In genomic region chr9:113495555-113495954, GRCh38 we compare ENCODE assay signal across 25 cellular contexts.
"Had no signal": no experiment of that assay in that cellular context is flagged by ENCODE, and none has a peak within 500 bp of the region (broad histone marks: within the 10 kb centered on the region; RNA-seq: fewer than 3 reads in every experiment).

No MANE protein-coding gene starts in this region.

- H3K79me2 ChIP-seq: hepatocyte had no signal

- H3K4me1 ChIP-seq: prostate gland, testis, tibial nerve had no signal

- H3K27ac ChIP-seq: hepatocyte, left ventricle myocardium inferior, pancreas, prostate gland, sigmoid colon, spleen, stomach, testis, tibial nerve, vagina had no signal

- DNase-seq: islet precursor cell; left ventricle myocardium inferior; midbrain; mucosa of descending colon; naive thymus-derived CD4-positive, alpha-beta T cell; nucleus accumbens; retina; right cardiac atrium; sigmoid colon; small intestine; spleen; stimulated activated CD4-positive, alpha-beta T cell treated with anti-CD3 and anti-CD28 coated beads, Interleukin-4, amount 100 ng/mL, for 24 hours; stimulated activated CD8-positive, alpha-beta memory T cell treated with anti-CD3 and anti-CD28 coated beads, Interleukin-4, amount 100 ng/mL, for 48 hours; stimulated activated naive CD8-positive, alpha-beta T cell treated with anti-CD3 and anti-CD28 coated beads, Interleukin-15, Interleukin-2, amounts not matched to agents 100 U/mL and 50 U/mL, for 24 hours; stomach; testis had no signal

- H3K27me3 ChIP-seq: hepatocyte, pancreas, sigmoid colon, spleen, stomach, testis, tibial nerve, vagina had no signal

- H2AFZ ChIP-seq: hepatocyte had no signal

- H3K36me3 Mint-ChIP-seq: naive thymus-derived CD4-positive, alpha-beta T cell; natural killer cell treated with Interleukin-12 subunit alpha and Interleukin-12 subunit beta and Interleukin-15 and Interleukin-18, amount 100 ng/mL, for 72 hours; stimulated activated memory B cell treated with anti-CD40 and anti-IgM and Interleukin-4, amounts not matched to agents 10 μg/mL and 1 μg/mL and 100 μg/mL, for 72 hours had no signal

- FAIRE-seq: pancreas, small intestine had no signal

- H3K4me2 ChIP-seq: hepatocyte had no signal

- H3K27ac Mint-ChIP-seq: naive thymus-derived CD4-positive, alpha-beta T cell; stimulated activated memory B cell treated with anti-CD40 and anti-IgM and Interleukin-4, amounts not matched to agents 10 μg/mL and 1 μg/mL and 100 μg/mL, for 72 hours; type B pancreatic cell had no signal

- H3K9me3 ChIP-seq: left ventricle myocardium inferior, mucosa of descending colon, pancreas, prostate gland, sigmoid colon, spleen, stomach, testis, tibial nerve, vagina had no signal

- H3K27me3 Mint-ChIP-seq: natural killer cell treated with Interleukin-12 subunit alpha and Interleukin-12 subunit beta and Interleukin-15 and Interleukin-18, amount 100 ng/mL, for 72 hours; stimulated activated memory B cell treated with anti-CD40 and anti-IgM and Interleukin-4, amounts not matched to agents 10 μg/mL and 1 μg/mL and 100 μg/mL, for 72 hours; type B pancreatic cell had no signal

- H3K4me3 Mint-ChIP-seq: naive thymus-derived CD4-positive, alpha-beta T cell; natural killer cell treated with Interleukin-12 subunit alpha and Interleukin-12 subunit beta and Interleukin-15 and Interleukin-18, amount 100 ng/mL, for 72 hours; stimulated activated memory B cell treated with anti-CD40 and anti-IgM and Interleukin-4, amounts not matched to agents 10 μg/mL and 1 μg/mL and 100 μg/mL, for 72 hours; type B pancreatic cell had no signal

- H3K9me3 Mint-ChIP-seq: natural killer cell treated with Interleukin-12 subunit alpha and Interleukin-12 subunit beta and Interleukin-15 and Interleukin-18, amount 100 ng/mL, for 72 hours; stimulated activated memory B cell treated with anti-CD40 and anti-IgM and Interleukin-4, amounts not matched to agents 10 μg/mL and 1 μg/mL and 100 μg/mL, for 72 hours; type B pancreatic cell had no signal

- H3K4me3 ChIP-seq: hepatocyte, left ventricle myocardium inferior, lung, mucosa of descending colon, pancreas, prostate gland, sigmoid colon, spleen, stomach, testis, tibial nerve, vagina had no signal

- ATAC-seq: mucosa of descending colon; naive thymus-derived CD4-positive, alpha-beta T cell; natural killer cell treated with Interleukin-12 subunit alpha and Interleukin-12 subunit beta and Interleukin-15 and Interleukin-18, amount 100 ng/mL, for 72 hours; pancreas; right cardiac atrium; stimulated activated memory B cell treated with anti-CD40 and anti-IgM and Interleukin-4, amounts not matched to agents 10 μg/mL and 1 μg/mL and 100 μg/mL, for 72 hours; stimulated activated naive CD8-positive, alpha-beta T cell treated with anti-CD3 and anti-CD28 coated beads, Interleukin-15, Interleukin-2, amounts not matched to agents 100 U/mL and 50 U/mL, for 24 hours had no signal

- H3K36me3 ChIP-seq: prostate gland, spleen, tibial nerve, vagina had no signal
